9 cellular contexts compared by ENCODE assay signal in genomic region chr1:153961421-153961820, GRCh38. TPM values are rescaled to one million over a fixed set of nuclear protein-coding genes. Genes with fewer than 3 reads are reported as not detected.
A peak's percentile ranks its signal among the peaks of the same experiment; 100 is the strongest.
DNase-seq lines count a peak whose midpoint lies in the region; ATAC-seq and TF ChIP-seq lines count a peak whose summit lies in the region.
"Had no signal": no experiment of that assay in that cellular context is flagged by ENCODE, and none has a peak within 500 bp of the region (broad histone marks: within the 10 kb centered on the region; RNA-seq: fewer than 3 reads in every experiment).

No MANE protein-coding gene starts in this region.

- no peaks in the 10 kb centered on the region for H3K9me2 ChIP-seq in SK-N-SH

- TF ChIP-seq CTCF in SK-N-SH (IDR thresholded peaks at IDR 0.05) = no peak
- TF ChIP-seq CTCF in WI38 (IDR thresholded peaks at IDR 0.05; ENCODE audit: low read depth, low read length) = no peak
- TF ChIP-seq CTCF in gastroesophageal sphincter (IDR thresholded peaks at IDR 0.05) = no peak
- no peak for TF ChIP-seq CTCF in smooth muscle cell (IDR thresholded peaks at IDR 0.05; ENCODE audit: borderline replicate concordance, insufficient read depth, poor library complexity, severe bottlenecking)

- H3F3A ChIP-seq in SK-N-SH (replicated peaks; ENCODE audit: insufficient read depth) = peaks cover 20% of the 10 kb centered on the region
- peaks cover 4% of the 10 kb centered on the region for H3F3A ChIP-seq in smooth muscle cell (ENCODE audit: low read depth)

- TF ChIP-seq RAD21 in SK-N-SH (IDR thresholded peaks at IDR 0.05; ENCODE audit: low read length) = no peak

- H3K4me2 ChIP-seq in SK-N-SH (peak overlapping the region; percentile 93), smooth muscle cell (peak overlapping the region; percentile 89)

- CTCF ChIA-PET in SK-N-SH (lab: Yijun Ruan, JAX) = interaction anchor here (8.6 kb wide), 1 partner anchor 25 kb away, joined by 50 read pairs; the partner anchor contains the start of gene RAB13

- H3K36me3 ChIP-seq in SK-N-SH (replicated peaks in 1 of 2; ENCODE audit: control insufficient read depth in 1 of 2, insufficient read depth in 2 of 2, low read length in 1 of 2) (peaks cover 12 to 15% of the 10 kb centered on the region in 2 experiments), gastroesophageal sphincter (peaks cover 0 to 26% of the 10 kb centered on the region in 2 donors), smooth muscle cell (ENCODE audit: low read depth) (no peaks in the 10 kb centered on the region)

- H3K27me3 ChIP-seq in SK-N-SH (ENCODE audit: insufficient read depth) (no peaks in the 10 kb centered on the region), gastroesophageal sphincter (no peaks in the 10 kb centered on the region), smooth muscle cell (ENCODE audit: low read depth) (no peaks in the 10 kb centered on the region)

- no peak for DNase-seq in SK-N-SH
- DNase-seq in smooth muscle cell (lab: John Stamatoyannopoulos, UW; ENCODE audit: unreplicated experiment) = no peak
- no peak for DNase-seq in COR-L47 (lab: John Stamatoyannopoulos, UW)
- no peak for DNase-seq in D341Med (ENCODE audit: low spot score)

- no peak overlapping the region for H3K9ac ChIP-seq in SK-N-SH
- H3K9ac ChIP-seq in smooth muscle cell (ENCODE audit: low read depth) = peak overlapping the region; percentile 93

- TF ChIP-seq POLR2A in gastroesophageal sphincter (IDR thresholded peaks at IDR 0.05) = no peak

- H3K79me2 ChIP-seq in SK-N-SH (ENCODE audit: insufficient read depth) = peaks cover 68% of the 10 kb centered on the region
- peaks cover 52% of the 10 kb centered on the region for H3K79me2 ChIP-seq in smooth muscle cell (ENCODE audit: low read depth)

- H2AFZ ChIP-seq in SK-N-SH (ENCODE audit: low read depth) = no peak overlapping the region
- no peak overlapping the region for H2AFZ ChIP-seq in smooth muscle cell (ENCODE audit: low read depth)

- POLR2A ChIA-PET in SK-N-SH (lab: Yijun Ruan, JAX) = interaction anchor here (1.8 to 3.4 kb wide), 2 partner anchors 29 to 39 kb away, joined by 3 to 20 read pairs; partner anchors contain the start of genes GATAD2B and RPS27

- H4K20me1 ChIP-seq in SK-N-SH (ENCODE audit: insufficient read depth) = peaks cover 15% of the 10 kb centered on the region
- peaks cover 30% of the 10 kb centered on the region for H4K20me1 ChIP-seq in smooth muscle cell (ENCODE audit: low read depth)

- TF ChIP-seq EP300 in SK-N-SH (IDR thresholded peaks at IDR 0.05; ENCODE audit: borderline replicate concordance in 1 of 2, low read depth in 1 of 2, low read length in 1 of 2) (no peak), gastroesophageal sphincter (IDR thresholded peaks at IDR 0.05) (no peak)

- ATAC-seq in SK-N-SH treated with all-trans-retinoic acid at 6 μM for 48 hours (no peak), gastroesophageal sphincter (no peak), HG03139 (IDR thresholded peaks at IDR 0.05; ENCODE audit: unreplicated experiment) (no peak)
- ATAC-seq: Right ventricle myocardium inferior had no signal

- 87% methylated on average over 4 of the region's 4 CpGs for WGBS in SK-N-SH (ENCODE audit: low lambda C conversion rate)
- WGBS in gastroesophageal sphincter (ENCODE audit: low coverage in 1 of 2), 2 donors = 50 to 85% methylated on average over 2 of the region's 4 CpGs
- WGBS in smooth muscle cell (ENCODE audit: low lambda C conversion rate) = 78% methylated on average over 4 of the region's 4 CpGs

- H3K27ac ChIP-seq in SK-N-SH (ENCODE audit: low read depth in 2 of 2, low read length in 1 of 2) (no peak overlapping the region; a peak in 1 of 4 replicates), gastroesophageal sphincter (peak overlapping the region in 3 of 4 donors; percentile 96 to 98 (median 97)), smooth muscle cell (ENCODE audit: low read depth) (peak overlapping the region; percentile 93)

- H3K9me3 ChIP-seq in SK-N-SH (no peaks in the 10 kb centered on the region), gastroesophageal sphincter (no peaks in the 10 kb centered on the region), smooth muscle cell (replicated peaks; ENCODE audit: low read depth) (no peaks in the 10 kb centered on the region)

- H3K4me1 ChIP-seq in SK-N-SH (ENCODE audit: control insufficient read depth in 1 of 2, insufficient read depth in 2 of 2, low read depth in 1 of 2, low read length in 1 of 2) (peaks cover 5 to 47% of the 10 kb centered on the region in 2 experiments; a peak in 3 of 4 replicates), gastroesophageal sphincter (peaks cover 0 to 77% (median 41%) of the 10 kb centered on the region in 3 donors), smooth muscle cell (ENCODE audit: low read depth) (peaks cover 28% of the 10 kb centered on the region)

- peak overlapping the region; percentile 77 to 91; a peak in 3 of 4 replicates for H3K4me3 ChIP-seq in SK-N-SH (ENCODE audit: low read depth in 2 of 2, low read length in 1 of 2)
- H3K4me3 ChIP-seq in WI38 (ENCODE audit: low read depth, low read length) = peak overlapping the region; percentile 70
- H3K4me3 ChIP-seq in gastroesophageal sphincter = peak overlapping the region in 1 of 2 donors; percentile 85
- peak overlapping the region; percentile 77 for H3K4me3 ChIP-seq in smooth muscle cell

TF ChIP-seq in SK-N-SH, 30 proteins besides CTCF, POLR2A, EP300 and RAD21 (continues in another document):
- TF ChIP-seq EZH2phosphoT487 (IDR thresholded peaks at IDR 0.05; ENCODE audit: borderline replicate concordance, low read depth) (no peak), FOSL2 (IDR thresholded peaks at IDR 0.05; ENCODE audit: borderline replicate concordance, low read depth) (no peak), GATA2 (CRISPR knock-in tag; IDR thresholded peaks at IDR 0.05) (no peak)

TF ChIP-seq in SK-N-SH treated with all-trans-retinoic acid at 6 μM for 48 hours, 23 proteins besides CTCF, POLR2A, EP300 and RAD21:
- TF ChIP-seq ESRRG (CRISPR knock-in tag; IDR thresholded peaks at IDR 0.05) = no peak

RNA-seq across cellular contexts. Expression of gene SLC39A1, which starts 1.9 kb away (rescaled TPM):
- polyA plus RNA-seq in SK-N-SH (2012; rRNA removed) (89.6 and 113 TPM in 2 replicates), smooth muscle cell (128 and 143 TPM in 2 replicates)
- polyA plus RNA-seq in SK-N-SH (2012; cell fraction: cytosol; rRNA removed) = 67.8 and 93.4 TPM in 2 replicates
- polyA plus RNA-seq in SK-N-SH (2012; cell fraction: nucleus; rRNA removed) = 41.8 and 53.1 TPM in 2 replicates
- total RNA-seq in gastroesophageal sphincter (100 to 1,000 TPM in 3 of 4 donors, 10 to 100 TPM in 1; 64.8 to 115 (median 106) TPM), smooth muscle cell (78.8 and 104 TPM in 2 replicates)

RNA-seq across cellular contexts. Expression of gene CRTC2, which starts 3.0 kb away (rescaled TPM):
- polyA plus RNA-seq in SK-N-SH (2012; rRNA removed) = 25.5 and 26.2 TPM in 2 replicates
- polyA plus RNA-seq in SK-N-SH (2012; cell fraction: cytosol; rRNA removed) = 8.8 and 11.5 TPM in 2 replicates
- 86.4 and 89.5 TPM in 2 replicates for polyA plus RNA-seq in SK-N-SH (2012; cell fraction: nucleus; rRNA removed)
- total RNA-seq in gastroesophageal sphincter = 10 to 100 TPM; 13.9 to 21.2 (median 15.6) TPM
- total RNA-seq in smooth muscle cell = 9.9 and 13.0 TPM in 2 replicates
- polyA plus RNA-seq in smooth muscle cell = 24.6 and 37.7 TPM in 2 replicates

RNA-seq across cellular contexts. Expression of gene CREB3L4, which starts 6.3 kb away (rescaled TPM):
- polyA plus RNA-seq in SK-N-SH (2012; rRNA removed) (12.8 and 16.6 TPM in 2 replicates), smooth muscle cell (9.0 and 13.2 TPM in 2 replicates)
- polyA plus RNA-seq in SK-N-SH (2012; cell fraction: cytosol; rRNA removed) = 6.2 and 9.5 TPM in 2 replicates
- polyA plus RNA-seq in SK-N-SH (2012; cell fraction: nucleus; rRNA removed) = 41.2 and 42.8 TPM in 2 replicates
- total RNA-seq in gastroesophageal sphincter (10 to 100 TPM in 1 of 4 donors, 1 to 10 TPM in 3; 5.1 to 10.4 (median 6.8) TPM), smooth muscle cell (13.0 and 14.9 TPM in 2 replicates)

RNA-seq across cellular contexts. Expression of gene DENND4B, which starts 14.9 kb away (rescaled TPM):
- 27.3 and 29.6 TPM in 2 replicates for polyA plus RNA-seq in SK-N-SH (2012; rRNA removed)
- 6.6 and 11.3 TPM in 2 replicates for polyA plus RNA-seq in SK-N-SH (2012; cell fraction: cytosol; rRNA removed)
- 151 and 153 TPM in 2 replicates for polyA plus RNA-seq in SK-N-SH (2012; cell fraction: nucleus; rRNA removed)
- 10 to 100 TPM; 10.2 to 46.5 (median 32.3) TPM for total RNA-seq in gastroesophageal sphincter
- total RNA-seq in smooth muscle cell = 6.4 and 9.7 TPM in 2 replicates
- 16.3 and 21.1 TPM in 2 replicates for polyA plus RNA-seq in smooth muscle cell

RNA-seq across cellular contexts. Expression of gene JTB, which starts 16.1 kb away (rescaled TPM):
- polyA plus RNA-seq in SK-N-SH (2012; rRNA removed) (118 and 122 TPM in 2 replicates), smooth muscle cell (157 TPM in 2 replicates)
- polyA plus RNA-seq in SK-N-SH (2012; cell fraction: cytosol; rRNA removed) = 115 and 131 TPM in 2 replicates
- polyA plus RNA-seq in SK-N-SH (2012; cell fraction: nucleus; rRNA removed) = 105 and 107 TPM in 2 replicates
- total RNA-seq in gastroesophageal sphincter (100 to 1,000 TPM; 158 to 193 (median 180) TPM), smooth muscle cell (139 and 150 TPM in 2 replicates)

Comparison
In these comparisons a context has a peak if more than half of its experiments do, and no peak if none do; other contexts are left out.
1. H3K27ac ChIP-seq: peak in gastroesophageal sphincter (3 of 4) and smooth muscle cell (single experiment); none in SK-N-SH (0 of 2).